In the genomic region with DNA sequence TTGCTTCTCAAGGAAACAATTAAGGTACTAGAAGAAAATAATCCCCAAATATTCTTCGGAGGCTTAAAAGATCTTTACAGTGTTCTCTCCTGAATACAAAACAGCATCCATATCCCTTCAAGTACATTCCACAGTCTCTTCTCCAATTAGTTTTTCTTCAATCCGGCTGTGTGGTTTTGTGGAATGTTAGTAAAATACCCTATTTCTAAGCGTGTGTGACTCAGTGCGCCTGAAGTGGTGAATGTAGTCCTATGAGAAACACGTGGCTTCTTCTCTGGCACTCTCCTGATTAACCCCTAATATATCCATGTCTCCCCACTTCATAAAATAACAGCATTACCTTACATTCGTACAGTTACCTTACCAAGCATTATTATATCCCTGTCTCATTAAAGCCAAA, we compare ENCODE assay signal across 16 cellular contexts.
A peak's percentile ranks its signal among the peaks of the same experiment; 100 is the strongest.
DNase-seq lines count a peak whose midpoint lies in the region; ATAC-seq, FAIRE-seq and TF ChIP-seq lines count a peak whose summit lies in the region.
"Had no signal": no experiment of that assay in that cellular context is flagged by ENCODE, and none has a peak within 500 bp of the region (broad histone marks: within the 10 kb centered on the region; RNA-seq: fewer than 3 reads in every experiment).

No MANE protein-coding gene starts in this region.

- H3K4me3 ChIP-seq in GM23248, result no peak overlapping the region
- H3K4me3 ChIP-seq in adipocyte (ENCODE audit: low read length), result no peak overlapping the region
- H3K4me3 ChIP-seq in fibroblast of mammary gland (ENCODE audit: control insufficient read depth, low read depth, low read length), result no peak overlapping the region
- H3K4me3 ChIP-seq: Peyer's patch had no signal

- no peak overlapping the region for H3K27ac Mint-ChIP-seq in natural killer cell treated with Interleukin-12 subunit alpha and Interleukin-12 subunit beta and Interleukin-15 and Interleukin-18, amount 100 ng/mL, for 72 hours
- H3K27ac Mint-ChIP-seq: CD4-positive, alpha-beta memory T cell had no signal

- no peak for TF ChIP-seq CTCF in fibroblast of mammary gland (conservative IDR thresholded peaks at IDR 0.05; ENCODE audit: control insufficient read depth, insufficient read depth, low read depth, low read length)

- WGBS in GM23248 (ENCODE audit: low coverage in 1 of 2, low lambda C conversion rate in 2 of 2, missing lambda C conversion rate in 2 of 2), 2 experiments, result 43 to 50% methylated on average over 6 of the region's 6 CpGs

- H3K9ac ChIP-seq in GM23248 (no peak overlapping the region), adipocyte (ENCODE audit: low read length) (no peak overlapping the region)

- H3K9me3 Mint-ChIP-seq in natural killer cell treated with Interleukin-12 subunit alpha and Interleukin-12 subunit beta and Interleukin-15 and Interleukin-18, amount 100 ng/mL, for 72 hours, result no peaks in the 10 kb centered on the region
- H3K9me3 Mint-ChIP-seq: CD4-positive, alpha-beta memory T cell had no signal

- H3F3A ChIP-seq in GM23248 (ENCODE audit: insufficient read depth), result no peaks in the 10 kb centered on the region

- H2AFZ ChIP-seq in GM23248, result no peak overlapping the region

- H3K27me3 ChIP-seq in GM23248 (replicated peaks; ENCODE audit: insufficient read depth) (no peaks in the 10 kb centered on the region), adipocyte (replicated peaks; ENCODE audit: control insufficient read depth, insufficient read depth, low read length) (no peaks in the 10 kb centered on the region)
- H3K27me3 ChIP-seq: Peyer's patch had no signal

- no peak overlapping the region for H3K4me3 Mint-ChIP-seq in natural killer cell treated with Interleukin-12 subunit alpha and Interleukin-12 subunit beta and Interleukin-15 and Interleukin-18, amount 100 ng/mL, for 72 hours
- H3K4me3 Mint-ChIP-seq: CD4-positive, alpha-beta memory T cell had no signal

- peaks cover 0 to 8% of the 10 kb centered on the region in 2 donors for H3K27me3 Mint-ChIP-seq in natural killer cell treated with Interleukin-12 subunit alpha and Interleukin-12 subunit beta and Interleukin-15 and Interleukin-18, amount 100 ng/mL, for 72 hours

- no peak overlapping the region for H3K27ac ChIP-seq in GM23248
- H3K27ac ChIP-seq: Peyer's patch had no signal

- no peaks in the 10 kb centered on the region for H3K4me1 ChIP-seq in GM23248 (ENCODE audit: insufficient read depth)
- no peaks in the 10 kb centered on the region for H3K4me1 ChIP-seq in adipocyte (ENCODE audit: control insufficient read depth, insufficient read depth, low read length)
- H3K4me1 ChIP-seq: BE2C, Peyer's patch had no signal

- no peaks in the 10 kb centered on the region for H3K79me2 ChIP-seq in GM23248 (ENCODE audit: insufficient read depth)

- in situ Hi-C loops in GM23248 (cut with MboI), result loop anchor here (25.0 kb wide), 1 partner anchor 720 kb away; no protein-coding TSS in a partner anchor

- ATAC-seq in GM18520 (IDR thresholded peaks at IDR 0.05; ENCODE audit: unreplicated experiment), result no peak
- ATAC-seq in natural killer cell treated with Interleukin-12 subunit alpha and Interleukin-12 subunit beta and Interleukin-15 and Interleukin-18, amount 100 ng/mL, for 72 hours, result no peak

- H3K9me3 ChIP-seq in GM23248 (ENCODE audit: low read depth), result no peaks in the 10 kb centered on the region
- no peaks in the 10 kb centered on the region for H3K9me3 ChIP-seq in adipocyte (ENCODE audit: control insufficient read depth, low read length)
- H3K9me3 ChIP-seq: BE2C, Peyer's patch had no signal

- DNase-seq in GM23248 (peak; percentile 29), adipocyte (ENCODE audit: low read depth) (peak; percentile 19), fibroblast of mammary gland (ENCODE audit: low read depth) (peak; percentile 24), urothelium cell line (ENCODE audit: low spot score) (peak; percentile 7), NCI-H1092 treated with DMSO at 0.1 percent for 48 hours (lab: John Stamatoyannopoulos, UW) (no peak)
- no peak for DNase-seq in natural killer cell treated with Interleukin-12 subunit alpha and Interleukin-12 subunit beta and Interleukin-15 and Interleukin-18, amount 100 ng/mL, for 72 hours (ENCODE audit: low spot score)
- DNase-seq: ACHN; BE2C; Calu3; CD4-positive, alpha-beta memory T cell; NCI-H146; NCI-H2081 treated with DMSO at 0.1 percent for 48 hours; NCI-H524; Peyer's patch; Right ventricle myocardium superior had no signal

- no peaks in the 10 kb centered on the region for H3K4me1 Mint-ChIP-seq in natural killer cell treated with Interleukin-12 subunit alpha and Interleukin-12 subunit beta and Interleukin-15 and Interleukin-18, amount 100 ng/mL, for 72 hours (ENCODE audit: low read depth in 2 of 2)
- H3K4me1 Mint-ChIP-seq: CD4-positive, alpha-beta memory T cell had no signal

- H4K20me1 ChIP-seq in GM23248 (ENCODE audit: insufficient read depth), result no peaks in the 10 kb centered on the region

- no peaks in the 10 kb centered on the region for H3K36me3 Mint-ChIP-seq in natural killer cell treated with Interleukin-12 subunit alpha and Interleukin-12 subunit beta and Interleukin-15 and Interleukin-18, amount 100 ng/mL, for 72 hours
- H3K36me3 Mint-ChIP-seq: CD4-positive, alpha-beta memory T cell had no signal

- H3K9me2 ChIP-seq in GM23248 (ENCODE audit: insufficient read depth), result no peaks in the 10 kb centered on the region

- FAIRE-seq in urothelium cell line (lab: Jason Lieb, UNC), result no peak

- H3K4me2 ChIP-seq in GM23248 (ENCODE audit: unreplicated experiment), result no peak overlapping the region

- H3K36me3 ChIP-seq in GM23248 (ENCODE audit: low read depth), result no peaks in the 10 kb centered on the region
- H3K36me3 ChIP-seq in adipocyte (ENCODE audit: control insufficient read depth, insufficient read depth, low read length, severe bottlenecking), result no peaks in the 10 kb centered on the region
- H3K36me3 ChIP-seq: BE2C, Peyer's patch had no signal

Comparison
In these comparisons a context has a peak if more than half of its experiments do, and no peak if none do; other contexts are left out.
1. DNase-seq: peak in GM23248 (single experiment), adipocyte (single experiment), fibroblast of mammary gland (single experiment) and urothelium cell line (single experiment); none in NCI-H1092 treated with DMSO at 0.1 percent for 48 hours (single experiment) and natural killer cell treated with Interleukin-12 subunit alpha and Interleukin-12 subunit beta and Interleukin-15 and Interleukin-18, amount 100 ng/mL, for 72 hours (single experiment).